In the genomic region with DNA sequence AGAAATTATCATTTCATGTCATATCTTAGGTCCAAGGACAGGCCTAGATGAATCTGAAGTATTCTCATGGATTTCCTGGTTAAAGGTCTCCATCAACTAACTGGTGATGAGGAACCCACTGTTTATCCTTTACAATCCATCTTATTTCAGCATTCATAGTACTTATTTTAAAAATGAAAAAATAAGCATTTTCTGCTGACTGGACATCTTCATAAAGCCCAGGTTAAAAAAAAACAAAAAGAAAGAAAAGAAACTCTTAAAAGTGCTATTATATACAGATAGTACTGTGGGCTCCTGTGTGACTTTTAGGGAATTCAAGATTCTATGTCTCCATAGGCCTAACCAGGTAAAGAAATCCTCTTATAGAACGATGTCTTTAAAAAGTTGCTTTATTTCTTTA, we compare ENCODE assay signal across 9 cellular contexts. TPM values are rescaled to one million over a fixed set of nuclear protein-coding genes. Genes with fewer than 3 reads are reported as not detected.
"Had no signal": no experiment of that assay in that cellular context is flagged by ENCODE, and none has a peak within 500 bp of the region (broad histone marks: within the 10 kb centered on the region; RNA-seq: fewer than 3 reads in every experiment).

No MANE protein-coding gene starts in this region.

- H2AFZ ChIP-seq: GM23338 had no signal

- ATAC-seq: GM23338 had no signal

- H3K4me2 ChIP-seq: GM23338, KMS-11 had no signal

- DNase-seq: H9, HCEC 1CT, KBM-7 had no signal

- FAIRE-seq: H1, H54, HTR-8/SVneo had no signal

- H3K9ac ChIP-seq: KMS-11 had no signal

- H3K27ac ChIP-seq: KMS-11 had no signal

- H3K4me3 ChIP-seq: GM23338 had no signal

RNA-seq across cellular contexts. Expression of a gene that starts 7.1 kb away (rescaled TPM):
- total RNA-seq: HT-29 had no signal
